ENCODE assay signal across 7 cellular contexts in the genomic region with DNA sequence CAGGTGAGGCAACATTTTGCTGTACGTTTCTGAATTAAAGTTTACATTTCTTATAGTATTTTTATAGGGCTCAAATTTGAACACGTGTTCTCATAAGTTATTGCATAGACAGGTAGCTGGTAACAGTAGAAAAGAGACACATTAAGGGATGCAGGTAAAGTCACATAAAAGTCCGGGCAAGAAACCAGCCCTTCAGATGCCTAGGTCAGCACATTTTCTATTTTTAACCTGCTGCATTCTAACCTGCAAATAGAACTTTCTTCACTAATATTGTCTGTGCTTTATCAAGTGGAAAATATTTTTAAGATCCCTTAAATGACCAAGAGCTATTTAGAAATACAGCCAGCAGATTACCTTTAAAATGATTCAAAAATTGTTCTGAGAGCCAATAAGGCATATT.
"Had no signal": no experiment of that assay in that cellular context is flagged by ENCODE, and none has a peak within 500 bp of the region (broad histone marks: within the 10 kb centered on the region; RNA-seq: fewer than 3 reads in every experiment).

No MANE protein-coding gene starts in this region.

- H3K9ac ChIP-seq: GM23248 had no signal

- H3K4me3 ChIP-seq: GM23248 had no signal

- H2AFZ ChIP-seq: GM23248 had no signal

- DNase-seq: GM23248, GOT3, H9, HCEC 1CT, KG1 had no signal

- H3K27ac ChIP-seq: GM23248, HL-60 had no signal

- FAIRE-seq: H54 had no signal
